In the genomic region with DNA sequence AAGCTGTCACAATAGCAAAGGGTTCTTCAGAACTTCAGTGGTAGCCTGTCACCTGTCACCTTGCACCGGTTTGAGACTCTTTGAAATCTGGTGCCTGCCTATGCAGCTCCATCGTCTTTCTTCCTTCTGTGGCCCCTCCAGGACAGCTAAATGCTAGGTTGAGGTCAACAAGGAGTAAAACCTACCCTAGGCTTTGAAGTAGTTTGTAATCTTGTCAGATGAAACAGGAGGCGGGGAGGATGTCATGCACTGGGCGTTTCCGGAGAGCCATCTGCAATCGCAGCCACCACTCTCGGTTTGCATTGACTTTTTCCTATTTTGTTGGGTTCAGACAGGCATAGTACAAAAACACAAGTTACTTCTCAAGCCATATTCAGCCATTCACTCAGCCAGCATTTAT, we compare ENCODE assay signal across 11 cellular contexts.
DNase-seq lines count a peak whose midpoint lies in the region; ATAC-seq and TF ChIP-seq lines count a peak whose summit lies in the region.
"Had no signal": no experiment of that assay in that cellular context is flagged by ENCODE, and none has a peak within 500 bp of the region (broad histone marks: within the 10 kb centered on the region; RNA-seq: fewer than 3 reads in every experiment).

No MANE protein-coding gene starts in this region.

- H3K27me3 ChIP-seq in GM06990 (replicated peaks; ENCODE audit: control insufficient read depth, insufficient read depth, low read length) (no peaks in the 10 kb centered on the region), endodermal cell (ENCODE audit: control insufficient read depth, insufficient read depth, low read length, poor library complexity, severe bottlenecking) (no peaks in the 10 kb centered on the region)

- in situ Hi-C loops in KBM-7 (cut with MboI; ENCODE audit: low pct_unique_long_range_greater_than_20kb, low sequenced_read_pairs) = no loop called here

- no peak overlapping the region for H3K9ac ChIP-seq in endodermal cell (ENCODE audit: extremely low read depth, low read length, poor library complexity, severe bottlenecking)

- H3K27ac Mint-ChIP-seq in endodermal cell = no peak overlapping the region
- peak overlapping the region in 2 of 7 donors; percentile 14 to 53 for H3K27ac Mint-ChIP-seq in CD14-positive monocyte

- peak overlapping the region; percentile 77 for H3K27ac ChIP-seq in endodermal cell (ENCODE audit: low read depth, low read length)
- H3K27ac ChIP-seq: epithelial cell of prostate had no signal

- DNase-seq in GM06990 (ENCODE audit: extremely low read depth, insufficient read length) = peak; percentile 50
- DNase-seq in endodermal cell = no peak
- DNase-seq in CD14-positive monocyte (ENCODE audit: low spot score) = no peak
- DNase-seq in nucleus accumbens (lab: John Stamatoyannopoulos, UW) = no peak
- no peak for DNase-seq in KBM-7
- DNase-seq in NOMO-1 (lab: John Stamatoyannopoulos, UW; ENCODE audit: unreplicated experiment in 2 of 2) = no peak
- DNase-seq: DMS79 had no signal

- H3K4me1 ChIP-seq in endodermal cell (ENCODE audit: control insufficient read depth, insufficient read depth, low read length) = no peaks in the 10 kb centered on the region

- H3K36me3 Mint-ChIP-seq in endodermal cell (ENCODE audit: low read depth) (peaks cover 5% of the 10 kb centered on the region), CD14-positive monocyte (peaks cover under 1 to 5% of the 10 kb centered on the region in 2 donors)

- H3K36me3 ChIP-seq in GM06990 (ENCODE audit: control insufficient read depth, insufficient read depth, low read length) = no peaks in the 10 kb centered on the region
- H3K36me3 ChIP-seq in endodermal cell (ENCODE audit: control insufficient read depth, insufficient read depth, low read length) = no peaks in the 10 kb centered on the region

- peak overlapping the region; percentile 47 for H3K4me3 ChIP-seq in GM06990 (replicated peaks; ENCODE audit: low read depth, low read length)
- H3K4me3 ChIP-seq in endodermal cell (ENCODE audit: low read length) = no peak overlapping the region

- H3K9me3 Mint-ChIP-seq in endodermal cell = peaks cover 29% of the 10 kb centered on the region
- peaks cover 8 to 20% (median 11%) of the 10 kb centered on the region in 7 donors for H3K9me3 Mint-ChIP-seq in CD14-positive monocyte

- peak; percentile 41 for ATAC-seq in GM19452 (IDR thresholded peaks at IDR 0.05; ENCODE audit: unreplicated experiment)
- ATAC-seq in HG03354 (IDR thresholded peaks at IDR 0.05; ENCODE audit: poor library complexity, severe bottlenecking, unreplicated experiment) = peak; percentile 45

- H3K27me3 Mint-ChIP-seq in endodermal cell (ENCODE audit: insufficient read depth) = no peaks in the 10 kb centered on the region
- peaks cover under 1 to 3% (median 3%) of the 10 kb centered on the region in 3 donors for H3K27me3 Mint-ChIP-seq in CD14-positive monocyte (ENCODE audit: low read depth in 3 of 3)
- H3K27me3 Mint-ChIP-seq: activated naive CD4-positive, alpha-beta T cell treated with anti-CD3 and anti-CD28 coated beads, Interleukin-2, amount 50 U/mL, for 24 hours had no signal

- intact Hi-C loops in CD14-positive monocyte (cut with micrococcal nuclease) = loop anchor here in 1 of 2 donors (10.0 kb wide), 1 partner anchor 182 kb away; no protein-coding TSS in a partner anchor

- H3K4me1 Mint-ChIP-seq in endodermal cell (peaks cover 10% of the 10 kb centered on the region), CD14-positive monocyte (peaks cover 52% of the 10 kb centered on the region)

- 92 to 100% methylated on average over 4 to 7 of the region's 7 CpGs for WGBS in endodermal cell (ENCODE audit: insufficient coverage in 1 of 2, insufficient read length in 1 of 2), 2 experiments

- TF ChIP-seq CTCF in GM06990 (IDR thresholded peaks at IDR 0.05; ENCODE audit: insufficient read depth, low read length, poor library complexity, severe bottlenecking) = no peak
- no peak for TF ChIP-seq CTCF in endodermal cell (conservative IDR thresholded peaks at IDR 0.05)
- no peak for TF ChIP-seq CTCF in CD14-positive monocyte (IDR thresholded peaks at IDR 0.05)

- peaks cover 29% of the 10 kb centered on the region for H3K9me3 ChIP-seq in endodermal cell (ENCODE audit: control insufficient read depth, low read length)

- no peak overlapping the region for H3K4me3 Mint-ChIP-seq in endodermal cell
- H3K4me3 Mint-ChIP-seq in CD14-positive monocyte = peak overlapping the region in 1 of 2 donors; percentile 46
